In genomic region chr3:9409981-9410849, GRCh38 we compare ENCODE assay signal across 1 cellular context.
A peak's percentile ranks its signal among the peaks of the same experiment; 100 is the strongest.
TF ChIP-seq lines count a peak whose summit lies in the region.

No MANE protein-coding gene starts in this region.

TF ChIP-seq in K562, 482 proteins besides CTCF, POLR2A, EP300 and RAD21 (continued from another document and continues in another):
- no peak for TF ChIP-seq CUX1 (CRISPR knock-in tag; IDR thresholded peaks at IDR 0.05)
- peak; percentile 57; the same call in 1 of the 2 replicates for TF ChIP-seq TCF7L2 (IDR thresholded peaks at IDR 0.05; ENCODE audit: low read depth, low read length)
- peak; percentile 32; the same call in 1 of the 2 replicates for TF ChIP-seq MGA (IDR thresholded peaks at IDR 0.05)
- no peak for TF ChIP-seq ZNF395 (CRISPR knock-in tag; IDR thresholded peaks at IDR 0.05)
- no peak for TF ChIP-seq FOXO4 (CRISPR knock-in tag; IDR thresholded peaks at IDR 0.05)
- no peak for TF ChIP-seq ZBTB34 (CRISPR knock-in tag; IDR thresholded peaks at IDR 0.05)
- TF ChIP-seq ARID4B (CRISPR knock-in tag; IDR thresholded peaks at IDR 0.05), result no peak
- TF ChIP-seq HMG20B (CRISPR knock-in tag; IDR thresholded peaks at IDR 0.05), result no peak
- no peak for TF ChIP-seq SAFB (IDR thresholded peaks at IDR 0.05; ENCODE audit: borderline replicate concordance, low read depth, low read length)
- peak in 1 of 2 experiments; percentile 95; a peak in 2 of 4 replicates for TF ChIP-seq SRF (CRISPR knock-in tag; IDR thresholded peaks at IDR 0.05)
- no peak for TF ChIP-seq ATF1 (CRISPR knock-in tag; IDR thresholded peaks at IDR 0.05)
- peak; percentile 34; the same call in 1 of the 2 replicates for TF ChIP-seq ATF1 (tag; IDR thresholded peaks at IDR 0.05)
- TF ChIP-seq FOXJ2 (tag; IDR thresholded peaks at IDR 0.05), result no peak
- no peak for TF ChIP-seq ZNF347 (CRISPR knock-in tag; IDR thresholded peaks at IDR 0.05; ENCODE audit: low read depth)
- peak in 1 of 2 experiments; percentile 26; a peak in 1 of 4 replicates for TF ChIP-seq HDAC1 (IDR thresholded peaks at IDR 0.05)
- TF ChIP-seq SMAD3 (CRISPR knock-in tag; conservative IDR thresholded peaks at IDR 0.05), result no peak
- peak; percentile 60; the same call in 1 of the 2 replicates for TF ChIP-seq L3MBTL2 (IDR thresholded peaks at IDR 0.05)
- no peak for TF ChIP-seq CCAR2 (IDR thresholded peaks at IDR 0.05; ENCODE audit: low read depth, low read length)
- TF ChIP-seq BRD4 (IDR thresholded peaks at IDR 0.05), result no peak
- no peak for TF ChIP-seq EGR1 (conservative IDR thresholded peaks at IDR 0.05)
